10 cellular contexts compared by ENCODE assay signal in the genomic region with DNA sequence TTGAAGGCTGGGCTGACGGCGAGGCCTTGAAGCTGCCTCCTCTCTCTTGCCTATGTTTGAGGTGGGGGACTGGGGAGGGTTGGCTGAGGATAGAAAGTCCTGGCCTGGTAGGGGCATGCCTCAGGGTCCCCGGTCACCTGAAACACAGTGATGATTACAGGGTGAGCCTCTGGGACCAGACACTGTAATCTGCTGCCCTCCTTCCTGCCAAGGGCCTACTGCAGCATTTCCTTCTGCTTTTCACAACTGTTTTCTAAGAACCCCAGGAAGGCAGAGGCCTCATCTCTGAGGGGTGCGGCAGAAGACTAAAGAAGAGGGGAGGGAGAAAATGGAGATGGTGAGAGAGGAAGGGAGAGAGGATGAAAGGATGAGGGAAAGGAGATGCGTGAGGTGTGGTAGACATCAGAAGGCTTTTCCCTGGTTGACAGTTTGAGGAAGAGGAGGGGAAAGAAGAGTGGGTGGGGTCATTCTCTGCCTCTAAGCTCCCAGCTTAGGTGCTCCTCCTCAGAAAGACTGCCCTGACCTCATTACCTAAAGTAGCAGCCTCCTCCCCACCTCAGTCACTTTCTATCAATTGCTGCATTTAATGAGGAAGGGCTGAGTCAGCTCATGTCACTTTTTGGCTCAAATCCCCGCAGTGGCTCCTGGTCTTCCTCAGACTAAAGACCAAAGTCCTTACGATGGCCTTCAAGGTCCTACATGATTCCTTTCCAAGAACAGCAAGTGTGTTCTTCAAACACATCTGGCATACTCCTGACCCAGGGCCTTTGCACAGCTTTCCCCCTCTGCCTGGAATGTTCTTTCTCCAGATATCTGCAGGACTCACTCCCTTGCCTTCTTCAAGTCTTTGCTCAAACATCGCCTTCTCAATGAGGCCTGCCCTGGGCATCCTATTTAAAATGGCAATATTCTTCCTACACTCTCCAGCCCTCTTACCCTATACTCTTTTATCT. TPM values are rescaled to one million over a fixed set of nuclear protein-coding genes. Genes with fewer than 3 reads are reported as not detected.
DNase-seq lines count a peak whose midpoint lies in the region; ATAC-seq and TF ChIP-seq lines count a peak whose summit lies in the region.
"Had no signal": no experiment of that assay in that cellular context is flagged by ENCODE, and none has a peak within 500 bp of the region (broad histone marks: within the 10 kb centered on the region; RNA-seq: fewer than 3 reads in every experiment).

No MANE protein-coding gene starts in this region.

- H3K9me2 ChIP-seq in GM23248 (ENCODE audit: insufficient read depth) = no peaks in the 10 kb centered on the region

- H3K27ac ChIP-seq in GM23248 = no peak overlapping the region
- peak overlapping the region; percentile 66 to 91 (median 83) for H3K27ac ChIP-seq in body of pancreas
- H3K27ac ChIP-seq in gastrocnemius medialis = peak overlapping the region; percentile 91 to 96 (median 92)
- H3K27ac ChIP-seq: KMS-11 had no signal

- H3K9ac ChIP-seq in GM23248 = no peak overlapping the region
- H3K9ac ChIP-seq: KMS-11 had no signal

- no peaks in the 10 kb centered on the region for H3K27me3 ChIP-seq in GM23248 (replicated peaks; ENCODE audit: insufficient read depth)
- no peaks in the 10 kb centered on the region for H3K27me3 ChIP-seq in body of pancreas
- no peaks in the 10 kb centered on the region for H3K27me3 ChIP-seq in gastrocnemius medialis

- H3K36me3 ChIP-seq in GM23248 (ENCODE audit: low read depth) (no peaks in the 10 kb centered on the region), body of pancreas (replicated peaks in 1 of 2; ENCODE audit: insufficient read depth in 1 of 2, low read depth in 2 of 2) (no peaks in the 10 kb centered on the region), gastrocnemius medialis (no peaks in the 10 kb centered on the region)

- DNase-seq in GM23248 = peak; percentile 39
- peak; percentile 90 for DNase-seq in NOMO-1 treated with DMSO at 0.1 percent for 48 hours (lab: John Stamatoyannopoulos, UW; ENCODE audit: unreplicated experiment)
- DNase-seq in body of pancreas = peak in 3 of 4 donors; percentile 59 to 66 (median 62)
- no peak for DNase-seq in gastrocnemius medialis
- no peak for DNase-seq in NCI-H1694 treated with DMSO at 0.1 percent for 48 hours (lab: John Stamatoyannopoulos, UW)
- DNase-seq: kidney had no signal

- H4K20me1 ChIP-seq in GM23248 (ENCODE audit: insufficient read depth) = no peaks in the 10 kb centered on the region

- H3K79me2 ChIP-seq in GM23248 (ENCODE audit: insufficient read depth) = no peaks in the 10 kb centered on the region

- ATAC-seq in body of pancreas (no peak), gastrocnemius medialis (peak in 1 of 2 donors; percentile 5), GM19351 (IDR thresholded peaks at IDR 0.05; ENCODE audit: unreplicated experiment) (no peak), HG03108 (IDR thresholded peaks at IDR 0.05; ENCODE audit: unreplicated experiment) (no peak), GM21528 (IDR thresholded peaks at IDR 0.05; ENCODE audit: low FRiP score, unreplicated experiment) (no peak)

- 76 to 81% methylated on average over 8 of the region's 8 CpGs for WGBS in GM23248 (ENCODE audit: low coverage in 1 of 2, low lambda C conversion rate in 2 of 2, missing lambda C conversion rate in 2 of 2), 2 experiments
- WGBS in body of pancreas, 2 donors = 49 to 65% methylated on average over 6 to 8 of the region's 8 CpGs

- no peaks in the 10 kb centered on the region for H3F3A ChIP-seq in GM23248 (ENCODE audit: insufficient read depth)

- no peak overlapping the region for H2AFZ ChIP-seq in GM23248

- intact Hi-C loops in body of pancreas (cut with DNase I) = no loop called here
- intact Hi-C loops in gastrocnemius medialis (cut with DNase I; ENCODE audit: low total_unique reads) = loop anchor here (1.0 to 5.0 kb wide), 3 partner anchors 123 to 189 kb away; no protein-coding TSS in a partner anchor

- no peak overlapping the region for H3K4me3 ChIP-seq in GM23248
- no peak overlapping the region for H3K4me3 ChIP-seq in body of pancreas
- H3K4me3 ChIP-seq in gastrocnemius medialis = no peak overlapping the region

- TF ChIP-seq POLR2A in body of pancreas (IDR thresholded peaks at IDR 0.05) = no peak
- TF ChIP-seq POLR2A in gastrocnemius medialis (IDR thresholded peaks at IDR 0.05) = no peak

- TF ChIP-seq CTCF in body of pancreas (IDR thresholded peaks at IDR 0.05) = no peak
- no peak for TF ChIP-seq CTCF in gastrocnemius medialis (IDR thresholded peaks at IDR 0.05 in 4 of 5, conservative IDR thresholded peaks at IDR 0.05 in 1 of 5)

- H3K4me1 ChIP-seq in GM23248 (ENCODE audit: insufficient read depth) (peaks cover 5% of the 10 kb centered on the region), body of pancreas (peaks cover 73% of the 10 kb centered on the region), gastrocnemius medialis (peaks cover 37 to 48% of the 10 kb centered on the region in 2 donors)

- no peaks in the 10 kb centered on the region for H3K9me3 ChIP-seq in GM23248 (ENCODE audit: low read depth)
- H3K9me3 ChIP-seq in body of pancreas = no peaks in the 10 kb centered on the region
- H3K9me3 ChIP-seq in gastrocnemius medialis = no peaks in the 10 kb centered on the region

- in situ Hi-C loops in GM23248 (cut with MboI) = no loop called here
- in situ Hi-C loops in gastrocnemius medialis (cut with MboI; ENCODE audit: low sequenced_read_pairs in 4 of 4) = no loop called here

- no peak overlapping the region for H3K4me2 ChIP-seq in GM23248 (ENCODE audit: unreplicated experiment)
- H3K4me2 ChIP-seq: KMS-11 had no signal

RNA-seq across cellular contexts. Expression of a gene that starts 29.9 kb away (rescaled TPM):
- total RNA-seq in GM23248 (2014; rRNA removed; shearing (Covaris generic)) = 197 and 241 TPM in 2 replicates
- 9.3 and 10.7 TPM in 2 replicates for polyA plus RNA-seq in GM23248 (2016; fragmentation: Nextera tagmentation; extraction: Ambion mirVana)
- 100 to 1,000 TPM in 1 of 2 donors, 10 to 100 TPM in 1; 84.8 to 272 TPM for total RNA-seq in body of pancreas
- total RNA-seq in gastrocnemius medialis = 100 to 1,000 TPM in 3 of 4 donors, 10 to 100 TPM in 1; 66.4 to 195 (median 149) TPM

Comparison
In these comparisons a context has a peak if more than half of its experiments do, and no peak if none do; other contexts are left out.
1. DNase-seq: peak in GM23248 (single experiment), NOMO-1 treated with DMSO at 0.1 percent for 48 hours (single experiment) and body of pancreas (3 of 4); none in gastrocnemius medialis (0 of 2) and NCI-H1694 treated with DMSO at 0.1 percent for 48 hours (single experiment).